ENCODE assay signal across 8 cellular contexts in genomic region chr11:2898366-2899079, GRCh38. TPM values are rescaled to one million over a fixed set of nuclear protein-coding genes. Genes with fewer than 3 reads are reported as not detected.
DNase-seq lines count a peak whose midpoint lies in the region; ATAC-seq and TF ChIP-seq lines count a peak whose summit lies in the region.

No MANE protein-coding gene starts in this region.

- 69% methylated on average over 5 of the region's 12 CpGs for WGBS in right lobe of liver (ENCODE audit: insufficient coverage, low coverage, low lambda C conversion rate, missing lambda C conversion rate)

- H3K36me3 ChIP-seq in brain microvascular endothelial cell (replicated peaks) (no peaks in the 10 kb centered on the region), right lobe of liver (no peaks in the 10 kb centered on the region)

- H3K27ac ChIP-seq in brain microvascular endothelial cell (peak overlapping the region; percentile 51), right lobe of liver (peak overlapping the region; percentile 40 to 69 (median 61))

- TF ChIP-seq POLR2A in right lobe of liver (IDR thresholded peaks at IDR 0.05) = no peak

- peak in 3 of 4 donors; percentile 17 to 24 (median 20) for ATAC-seq in right lobe of liver
- ATAC-seq in stimulated activated naive CD8-positive, alpha-beta T cell treated with anti-CD3 and anti-CD28 coated beads, Interleukin-15, Interleukin-2, amounts not matched to agents 100 U/mL and 50 U/mL, for 24 hours = peak; percentile 62
- no peak for ATAC-seq in HG02798 (IDR thresholded peaks at IDR 0.05; ENCODE audit: poor library complexity, unreplicated experiment)

- peaks cover 0 to 7% (median 3%) of the 10 kb centered on the region in 4 donors for H3K4me1 ChIP-seq in right lobe of liver

- H3K9me3 ChIP-seq in right lobe of liver = no peaks in the 10 kb centered on the region

- TF ChIP-seq CTCF in brain microvascular endothelial cell (IDR thresholded peaks at IDR 0.05; ENCODE audit: low read depth, low read length, missing control alignments) (peak; percentile 43), right lobe of liver (IDR thresholded peaks at IDR 0.05) (no peak)

- no peaks in the 10 kb centered on the region for H3K27me3 ChIP-seq in brain microvascular endothelial cell (replicated peaks)
- no peaks in the 10 kb centered on the region for H3K27me3 ChIP-seq in right lobe of liver

- intact Hi-C loops in right lobe of liver (cut with DNase I) = no loop called here

- peak; percentile 41 for DNase-seq in stimulated activated naive CD4-positive, alpha-beta T cell treated with Interleukin-2 at 50 U/mL for 16 hours (lab: John Stamatoyannopoulos, UW)
- DNase-seq in stimulated activated naive CD4-positive, alpha-beta T cell (lab: John Stamatoyannopoulos, UW) = no peak
- DNase-seq in T-helper 22 cell (ENCODE audit: low read depth) (peak; percentile 42), brain microvascular endothelial cell (peak; percentile 89), right lobe of liver (peak in 2 of 3 donors; percentile 68 to 80), NCI-H446 (lab: John Stamatoyannopoulos, UW) (no peak)
- DNase-seq in stimulated activated naive CD8-positive, alpha-beta T cell treated with anti-CD3 and anti-CD28 coated beads, Interleukin-15, Interleukin-2, amounts not matched to agents 100 U/mL and 50 U/mL, for 24 hours = peak; percentile 61

- in situ Hi-C loops in brain microvascular endothelial cell (cut with HindIII; ENCODE audit: low pct_ligation_motif_present, low sequenced_read_pairs) = no loop called here

- H3K4me3 ChIP-seq in brain microvascular endothelial cell (ENCODE audit: low read depth, low read length) (no peak overlapping the region), right lobe of liver (no peak overlapping the region)

RNA-seq across cellular contexts. Expression of gene CDKN1C, which starts 12.9 kb away (rescaled TPM):
- total RNA-seq in right lobe of liver = 1 to 10 TPM; 2.2 to 8.0 (median 3.6) TPM

RNA-seq across cellular contexts. Expression of gene PHLDA2, which starts 30.7 kb away (rescaled TPM):
- total RNA-seq in right lobe of liver = 10 to 100 TPM in 2 of 6 experiments, 1 to 10 TPM in 1, under 1 TPM in 2, not detected in 1; 0.51 to 12.7 (median 5.9) TPM

Comparison
In these comparisons a context has a peak if more than half of its experiments do, and no peak if none do; other contexts are left out.
1. DNase-seq: peak in stimulated activated naive CD4-positive, alpha-beta T cell treated with Interleukin-2 at 50 U/mL for 16 hours (single experiment), T-helper 22 cell (single experiment), brain microvascular endothelial cell (single experiment), right lobe of liver (2 of 3) and stimulated activated naive CD8-positive, alpha-beta T cell treated with anti-CD3 and anti-CD28 coated beads, Interleukin-15, Interleukin-2, amounts not matched to agents 100 U/mL and 50 U/mL, for 24 hours (single experiment); none in stimulated activated naive CD4-positive, alpha-beta T cell (0 of 6) and NCI-H446 (0 of 2).